Comparison of ENCODE assay signal across 17 cellular contexts in genomic region chr2:30371028-30371708, GRCh38.
"Had no signal": no experiment of that assay in that cellular context is flagged by ENCODE, and none has a peak within 500 bp of the region (broad histone marks: within the 10 kb centered on the region; RNA-seq: fewer than 3 reads in every experiment).

No MANE protein-coding gene starts in this region.

- H3K9me3 Mint-ChIP-seq: brain; central memory CD8-positive, alpha-beta T cell; T-helper 2 cell treated with Interferon-gamma antibody and Interleukin-4, amounts not matched to agents 5 μg/mL and 100 μg/mL, for 36 hours had no signal

- H3K4me1 Mint-ChIP-seq: brain; central memory CD8-positive, alpha-beta T cell had no signal

- H3K36me3 Mint-ChIP-seq: brain had no signal

- H3K27me3 Mint-ChIP-seq: brain; central memory CD8-positive, alpha-beta T cell had no signal

- H3K27me3 ChIP-seq: SJCRH30, stomach, thyroid gland had no signal

- H3K27ac Mint-ChIP-seq: activated CD8-positive, alpha-beta T cell treated with anti-CD3 and anti-CD28 coated beads, Interleukin-2, amount 10 ng/mL, durations not matched to agents 7 days and 5 days; brain; T-helper 2 cell treated with Interferon-gamma antibody and Interleukin-4, amounts not matched to agents 5 μg/mL and 100 μg/mL, for 36 hours had no signal

- ATAC-seq: activated CD4-positive, CD25-positive, alpha-beta regulatory T cell treated with anti-CD3 and anti-CD28 coated beads, Interleukin-2, amount 50 U/mL, for 24 hours; activated CD8-positive, alpha-beta T cell treated with anti-CD3 and anti-CD28 coated beads, Interleukin-2, amount 10 ng/mL, durations not matched to agents 7 days and 5 days had no signal

- H3K4me3 Mint-ChIP-seq: activated CD8-positive, alpha-beta T cell treated with anti-CD3 and anti-CD28 coated beads, Interleukin-2, amount 10 ng/mL, durations not matched to agents 7 days and 5 days; brain; central memory CD8-positive, alpha-beta T cell; T-helper 2 cell treated with Interferon-gamma antibody and Interleukin-4, amounts not matched to agents 5 μg/mL and 100 μg/mL, for 36 hours had no signal

- H3K36me3 ChIP-seq: SJCRH30, stomach, thyroid gland had no signal

- H3K4me3 ChIP-seq: SJCRH30, stomach, thyroid gland had no signal

- DNase-seq: activated CD8-positive, alpha-beta T cell treated with anti-CD3 and anti-CD28 coated beads, Interleukin-2, amount 10 ng/mL, durations not matched to agents 7 days and 5 days; amniotic stem cell; cortex of kidney; effector memory CD4-positive, alpha-beta T cell; hippocampal formation; kidney glomerular epithelial cell; midbrain; retina; SJCRH30; stomach; SW 1271; thyroid gland had no signal

- H3K9me3 ChIP-seq: SJCRH30, stomach, thyroid gland had no signal

- H3K27ac ChIP-seq: epithelial cell of prostate, SJCRH30, stomach, thyroid gland had no signal
